In genomic region chr5:126544087-126544740, GRCh38 we compare ENCODE assay signal across 8 cellular contexts. TPM values are rescaled to one million over a fixed set of nuclear protein-coding genes. Genes with fewer than 3 reads are reported as not detected.
DNase-seq lines count a peak whose midpoint lies in the region; ATAC-seq and TF ChIP-seq lines count a peak whose summit lies in the region.

No MANE protein-coding gene starts in this region.

- ATAC-seq in GM18868 (IDR thresholded peaks at IDR 0.05; ENCODE audit: unreplicated experiment) (peak; percentile 86), HG02943 (IDR thresholded peaks at IDR 0.05; ENCODE audit: low read depth, unreplicated experiment) (peak; percentile 56), GM21526 (IDR thresholded peaks at IDR 0.05; ENCODE audit: low FRiP score, unreplicated experiment) (no peak)
- ATAC-seq in activated naive CD4-positive, alpha-beta T cell treated with anti-CD3 and anti-CD28 coated beads, Interleukin-2, amount 50 U/mL, for 72 hours = peak; percentile 54 to 70

- TF ChIP-seq CTCF in Caco-2 (IDR thresholded peaks at IDR 0.05; ENCODE audit: insufficient read depth in 1 of 2, low read depth in 1 of 2, low read length in 1 of 2, severe bottlenecking in 1 of 2, unreplicated experiment in 1 of 2) = peak; percentile 55 to 62

- DNase-seq in Caco-2 (peak; percentile 55 to 59), NCI-H748 treated with DMSO at 0.1 percent for 48 hours (lab: John Stamatoyannopoulos, UW) (peak; percentile 27), kidney glomerular epithelial cell (lab: John Stamatoyannopoulos, UW) (peak; percentile 21), NCI-H2107 (lab: John Stamatoyannopoulos, UW) (no peak)
- peak in 1 of 2 donors; percentile 39 for DNase-seq in activated naive CD4-positive, alpha-beta T cell treated with anti-CD3 and anti-CD28 coated beads, Interleukin-2, amount 50 U/mL, for 72 hours (ENCODE audit: low spot score in 2 of 2)

- CTCF ChIA-PET in Caco-2 (lab: Charles Lee) = interaction anchor here (0.8 kb wide), 1 partner anchor 14 kb away, joined by 3 read pairs; no protein-coding TSS in a partner anchor

- no peak overlapping the region for H3K4me3 ChIP-seq in Caco-2 (ENCODE audit: low read depth, low read length)

- H3K4me1 Mint-ChIP-seq in Caco-2 (ENCODE audit: low read depth, unreplicated experiment) = no peaks in the 10 kb centered on the region

- no TSS peak for BruUV-seq in Caco-2 (replicated peaks; lab: Mats Ljungman, UMichigan)

- H3K36me3 Mint-ChIP-seq in Caco-2 (ENCODE audit: insufficient read depth, unreplicated experiment) = peaks cover 63% of the 10 kb centered on the region
- no peaks in the 10 kb centered on the region for H3K36me3 Mint-ChIP-seq in activated naive CD4-positive, alpha-beta T cell treated with anti-CD3 and anti-CD28 coated beads, Interleukin-2, amount 50 U/mL, for 72 hours

- H3K4me1 ChIP-seq in Caco-2 = 0 out of 2 replicates have a peak, but pooled peaks cover 3% of the 10 kb centered on the region

- H3K9me3 ChIP-seq in Caco-2 = no peaks in the 10 kb centered on the region

- H3K27me3 Mint-ChIP-seq in Caco-2 (ENCODE audit: insufficient read depth, unreplicated experiment) = no peaks in the 10 kb centered on the region

- H3K27me3 ChIP-seq in Caco-2 (replicated peaks; ENCODE audit: control insufficient read depth, insufficient read depth, low read length) = no peaks in the 10 kb centered on the region

- H3K36me3 ChIP-seq in Caco-2 (ENCODE audit: control insufficient read depth, insufficient read depth, low read length) = peaks cover 4% of the 10 kb centered on the region

- intact Hi-C loops in Caco-2 (cut with micrococcal nuclease; ENCODE audit: unreplicated experiment) = loop anchor here (1.0 kb wide), 1 partner anchor 51 kb away; the partner anchor contains the start of gene ALDH7A1

- H3K9me3 Mint-ChIP-seq in Caco-2 (ENCODE audit: unreplicated experiment) = no peaks in the 10 kb centered on the region
- no peaks in the 10 kb centered on the region for H3K9me3 Mint-ChIP-seq in activated naive CD4-positive, alpha-beta T cell treated with anti-CD3 and anti-CD28 coated beads, Interleukin-2, amount 50 U/mL, for 72 hours

- H3K4me3 Mint-ChIP-seq in Caco-2 (ENCODE audit: unreplicated experiment) = no peak overlapping the region

- H3K27ac Mint-ChIP-seq in Caco-2 (ENCODE audit: unreplicated experiment) = no peak overlapping the region
- no peak overlapping the region for H3K27ac Mint-ChIP-seq in activated naive CD4-positive, alpha-beta T cell treated with anti-CD3 and anti-CD28 coated beads, Interleukin-2, amount 50 U/mL, for 72 hours

- POLR2A ChIA-PET in Caco-2 (lab: Charles Lee) = interaction anchor here (0.9 kb wide), 1 partner anchor 51 kb away, joined by 4 read pairs; the partner anchor contains the start of gene ALDH7A1

RNA-seq across cellular contexts. Expression of gene ALDH7A1, which starts 50.8 kb away (rescaled TPM):
- 192 and 204 TPM in 2 replicates for total RNA-seq in Caco-2 (2022)
- 10 to 100 TPM; 11.3 to 12.4 TPM for total RNA-seq in activated naive CD4-positive, alpha-beta T cell treated with anti-CD3 and anti-CD28 coated beads, Interleukin-2, amount 50 U/mL, for 72 hours

RNA-seq across cellular contexts. Expression of gene PHAX, which starts 56.5 kb away (rescaled TPM):
- total RNA-seq in Caco-2 (2022) = 38.7 and 41.3 TPM in 2 replicates
- total RNA-seq in activated naive CD4-positive, alpha-beta T cell treated with anti-CD3 and anti-CD28 coated beads, Interleukin-2, amount 50 U/mL, for 72 hours = 10 to 100 TPM; 33.4 to 39.1 TPM

Comparison
In these comparisons a context has a peak if more than half of its experiments do, and no peak if none do; other contexts are left out.
1. RNA of gene ALDH7A1, which starts 50.8 kb away (total RNA-seq): 192 to 204 TPM in Caco-2; 11.3 to 12.4 TPM in activated naive CD4-positive, alpha-beta T cell treated with anti-CD3 and anti-CD28 coated beads, Interleukin-2, amount 50 U/mL, for 72 hours; every median in the first group is over 10 times any median in the second.